In genomic region chr17:80981929-80982425, GRCh38 we compare ENCODE assay signal across 16 cellular contexts. TPM values are rescaled to one million over a fixed set of nuclear protein-coding genes. Genes with fewer than 3 reads are reported as not detected.
DNase-seq lines count a peak whose midpoint lies in the region; TF ChIP-seq lines count a peak whose summit lies in the region.
"Had no signal": no experiment of that assay in that cellular context is flagged by ENCODE, and none has a peak within 500 bp of the region (broad histone marks: within the 10 kb centered on the region; RNA-seq: fewer than 3 reads in every experiment).

No MANE protein-coding gene starts in this region.

- H3K36me3 ChIP-seq in GM06990 (ENCODE audit: control insufficient read depth, insufficient read depth, low read length), result no peaks in the 10 kb centered on the region
- H3K36me3 ChIP-seq in iPS-20b (ENCODE audit: insufficient read depth, low read depth, low read length), result no peaks in the 10 kb centered on the region
- H3K36me3 ChIP-seq in neuron (ENCODE audit: insufficient read depth, low read length), result no peaks in the 10 kb centered on the region
- no peaks in the 10 kb centered on the region for H3K36me3 ChIP-seq in vagina

- no peaks in the 10 kb centered on the region for H3K4me1 ChIP-seq in iPS-20b (ENCODE audit: insufficient read depth, low read length)
- H3K4me1 ChIP-seq in neuron (ENCODE audit: insufficient read depth, low read length), result peaks cover 7% of the 10 kb centered on the region
- H3K4me1 ChIP-seq in vagina, result peaks cover 6% of the 10 kb centered on the region

- TF ChIP-seq POLR2A in vagina (IDR thresholded peaks at IDR 0.05), result no peak

- DNase-seq in GM06990 (ENCODE audit: extremely low read depth, insufficient read length), result peak; percentile 5
- DNase-seq in epidermal melanocyte (ENCODE audit: insufficient read length, low spot score), result no peak
- DNase-seq in vagina (ENCODE audit: extremely low spot score in 2 of 2), result no peak
- no peak for DNase-seq in NCI-H2171 (lab: John Stamatoyannopoulos, UW)
- DNase-seq in DMS79 (lab: John Stamatoyannopoulos, UW), result no peak
- DNase-seq: DMS79 treated with DMSO at 0.1 percent for 48 hours, GDM1, NCI-H1436, NCI-H2081, NCI-H226, NCI-H526 treated with DMSO at 0.1 percent for 48 hours had no signal

- no peak overlapping the region for H3K9ac ChIP-seq in iPS-20b (ENCODE audit: low read depth, low read length)

- no peaks in the 10 kb centered on the region; the same call in 1 of the 2 replicates for H3K27me3 ChIP-seq in GM06990 (replicated peaks; ENCODE audit: control insufficient read depth, insufficient read depth, low read length)
- peaks cover 16% of the 10 kb centered on the region for H3K27me3 ChIP-seq in iPS-20b (ENCODE audit: insufficient read depth, low read length)
- H3K27me3 ChIP-seq in neuron (ENCODE audit: insufficient read depth, low read length), result peaks cover 4% of the 10 kb centered on the region
- no peaks in the 10 kb centered on the region for H3K27me3 ChIP-seq in vagina

- H3K27ac ChIP-seq in iPS-20b (ENCODE audit: low read length) (no peak overlapping the region), vagina (no peak overlapping the region)
- H3K27ac ChIP-seq: RWPE1, SK-N-MC had no signal

- peak overlapping the region; percentile 55 for H2AFZ ChIP-seq in neuron (ENCODE audit: low read depth, low read length)

- TF ChIP-seq CTCF in GM06990 (IDR thresholded peaks at IDR 0.05; ENCODE audit: insufficient read depth, low read length, poor library complexity, severe bottlenecking) (no peak), vagina (IDR thresholded peaks at IDR 0.05) (no peak)

- H3K4me3 ChIP-seq in GM06990 (replicated peaks; ENCODE audit: low read depth, low read length) (no peak overlapping the region), iPS-20b (ENCODE audit: low read length) (peak overlapping the region; percentile 61; the same call in 1 of the 2 replicates), neuron (ENCODE audit: low read length) (no peak overlapping the region), vagina (no peak overlapping the region)
- H3K4me3 ChIP-seq: SK-N-MC had no signal

- H3K9me3 ChIP-seq in iPS-20b (ENCODE audit: insufficient read depth, low read depth, low read length) (no peaks in the 10 kb centered on the region), neuron (ENCODE audit: low read length) (no peaks in the 10 kb centered on the region), vagina (no peaks in the 10 kb centered on the region)

- intact Hi-C loops in vagina (cut with DNase I), result loop anchor here (5.0 to 10.0 kb wide), 2 partner anchors 77 to 555 kb away; no protein-coding TSS in a partner anchor

TF ChIP-seq in PFSK-1, 5 proteins besides CTCF, POLR2A, EP300 and RAD21:
- TF ChIP-seq REST (IDR thresholded peaks at IDR 0.05; ENCODE audit: insufficient read depth in 1 of 2, low read depth in 2 of 2, low read length in 2 of 2) (no peak; a peak in 1 of 4 replicates), TAF1 (IDR thresholded peaks at IDR 0.05; ENCODE audit: borderline replicate concordance, insufficient read depth, low read length) (no peak), FOXP2 (optimal IDR thresholded peaks at IDR 0.05; ENCODE audit: borderline replicate concordance, extremely low read depth, extremely low read length, insufficient read depth) (peak; percentile 42), SIN3A (IDR thresholded peaks at IDR 0.05; ENCODE audit: borderline replicate concordance, insufficient read depth, low read length) (0 out of 2 replicates have a peak, but pooled peaks have one; percentile 0), POLR2AphosphoS5 (IDR thresholded peaks at IDR 0.05; ENCODE audit: low read depth, low read length) (peak; percentile 64)

RNA-seq across cellular contexts. Expression of gene CHMP6, which starts 9.7 kb away (rescaled TPM):
- 48.4 TPM for polyA plus RNA-seq in PFSK-1 (2012; ENCODE audit: insufficient read length, low read depth)
- 31.7 TPM for total RNA-seq in vagina

RNA-seq across cellular contexts. Expression of gene BAIAP2, which starts 53.0 kb away (rescaled TPM):
- 294 TPM for polyA plus RNA-seq in PFSK-1 (2012; ENCODE audit: insufficient read length, low read depth)
- total RNA-seq in vagina, result 113 TPM
